Comparison of ENCODE assay signal across 15 cellular contexts in genomic region chr1:32858791-32859190, GRCh38. TPM values are rescaled to one million over a fixed set of nuclear protein-coding genes. Genes with fewer than 3 reads are reported as not detected.
DNase-seq lines count a peak whose midpoint lies in the region; ATAC-seq and TF ChIP-seq lines count a peak whose summit lies in the region.
"Had no signal": no experiment of that assay in that cellular context is flagged by ENCODE, and none has a peak within 500 bp of the region (broad histone marks: within the 10 kb centered on the region; RNA-seq: fewer than 3 reads in every experiment).

No MANE protein-coding gene starts in this region.

- peaks cover 45% of the 10 kb centered on the region for H3K36me3 Mint-ChIP-seq in central memory CD8-positive, alpha-beta T cell (ENCODE audit: insufficient read depth)
- H3K36me3 Mint-ChIP-seq in mesothelial cell of epicardium = peaks cover 38% of the 10 kb centered on the region
- H3K36me3 Mint-ChIP-seq in activated CD4-positive, alpha-beta memory T cell treated with anti-CD3 and anti-CD28 coated beads, Interleukin-2, amount 10 ng/mL, durations not matched to agents 7 days and 5 days (ENCODE audit: low read depth) = peaks cover 64% of the 10 kb centered on the region

- H3K4me1 ChIP-seq in psoas muscle (peaks cover 12% of the 10 kb centered on the region), tibial nerve (peaks cover 0 to 7% (median 0%) of the 10 kb centered on the region in 4 donors)
- H3K4me1 ChIP-seq: BE2C, Caco-2 had no signal

- TF ChIP-seq CTCF in mesothelial cell of epicardium (IDR thresholded peaks at IDR 0.05; ENCODE audit: unreplicated experiment) (no peak), psoas muscle (IDR thresholded peaks at IDR 0.05) (no peak), tibial nerve (IDR thresholded peaks at IDR 0.05) (no peak)

- H3K27me3 ChIP-seq in psoas muscle (ENCODE audit: insufficient read depth in 3 of 3, low read length in 2 of 3) = no peaks in the 10 kb centered on the region
- H3K27me3 ChIP-seq in tibial nerve = no peaks in the 10 kb centered on the region
- H3K27me3 ChIP-seq: BE2C had no signal

- H3K9me3 Mint-ChIP-seq in central memory CD8-positive, alpha-beta T cell = no peaks in the 10 kb centered on the region
- no peaks in the 10 kb centered on the region for H3K9me3 Mint-ChIP-seq in mesothelial cell of epicardium
- no peaks in the 10 kb centered on the region for H3K9me3 Mint-ChIP-seq in activated CD4-positive, alpha-beta memory T cell treated with anti-CD3 and anti-CD28 coated beads, Interleukin-2, amount 10 ng/mL, durations not matched to agents 7 days and 5 days
- H3K9me3 Mint-ChIP-seq: CD4-positive, alpha-beta T cell had no signal

- intact Hi-C loops in psoas muscle (cut with DNase I) = no loop called here

- H3K27ac Mint-ChIP-seq in central memory CD8-positive, alpha-beta T cell (ENCODE audit: low read depth) = peak overlapping the region; percentile 32
- peak overlapping the region; percentile 18 for H3K27ac Mint-ChIP-seq in mesothelial cell of epicardium
- H3K27ac Mint-ChIP-seq in activated CD4-positive, alpha-beta memory T cell treated with anti-CD3 and anti-CD28 coated beads, Interleukin-2, amount 10 ng/mL, durations not matched to agents 7 days and 5 days = no peak overlapping the region
- H3K27ac Mint-ChIP-seq: CD4-positive, alpha-beta T cell had no signal

- POLR2A ChIA-PET in activated CD4-positive, alpha-beta memory T cell treated with anti-CD3 and anti-CD28 coated beads, Interleukin-2, amount 10 ng/mL, durations not matched to agents 7 days and 5 days (lab: Charles Lee) = no interaction called here

- H3K9me3 ChIP-seq in psoas muscle = no peaks in the 10 kb centered on the region
- no peaks in the 10 kb centered on the region for H3K9me3 ChIP-seq in tibial nerve
- H3K9me3 ChIP-seq: BE2C, Caco-2 had no signal

- H3K4me3 Mint-ChIP-seq in central memory CD8-positive, alpha-beta T cell = no peak overlapping the region
- H3K4me3 Mint-ChIP-seq in mesothelial cell of epicardium = no peak overlapping the region
- no peak overlapping the region for H3K4me3 Mint-ChIP-seq in activated CD4-positive, alpha-beta memory T cell treated with anti-CD3 and anti-CD28 coated beads, Interleukin-2, amount 10 ng/mL, durations not matched to agents 7 days and 5 days
- H3K4me3 Mint-ChIP-seq: CD4-positive, alpha-beta T cell had no signal

- CTCF ChIA-PET in activated CD4-positive, alpha-beta memory T cell treated with anti-CD3 and anti-CD28 coated beads, Interleukin-2, amount 10 ng/mL, durations not matched to agents 7 days and 5 days (lab: Charles Lee) = no interaction called here

- no peak for TF ChIP-seq EP300 in tibial nerve (IDR thresholded peaks at IDR 0.05)

- H3K36me3 ChIP-seq in psoas muscle (ENCODE audit: insufficient read depth in 1 of 2, low read depth in 1 of 2) = peaks cover 0 to 72% of the 10 kb centered on the region in 2 donors
- peaks cover 0 to 95% (median 2%) of the 10 kb centered on the region in 3 donors for H3K36me3 ChIP-seq in tibial nerve
- H3K36me3 ChIP-seq: BE2C had no signal

- no peak for DNase-seq in central memory CD8-positive, alpha-beta T cell (ENCODE audit: low spot score in 2 of 2)
- DNase-seq in mesothelial cell of epicardium (ENCODE audit: low spot score in 2 of 2, unreplicated experiment in 2 of 2) (no peak), psoas muscle (no peak), cerebellar cortex (ENCODE audit: low spot score) (no peak), tibial nerve (ENCODE audit: low spot score in 2 of 2) (no peak)
- DNase-seq in activated CD4-positive, alpha-beta memory T cell treated with anti-CD3 and anti-CD28 coated beads, Interleukin-2, amount 10 ng/mL, durations not matched to agents 7 days and 5 days = no peak
- DNase-seq: ACHN; BE2C; C1 segment of cervical spinal cord; Caco-2; CD4-positive, alpha-beta T cell; GM23248; HCEC 1CT had no signal

- TF ChIP-seq POLR2A in tibial nerve (IDR thresholded peaks at IDR 0.05) = no peak

- WGBS in psoas muscle, 3 donors = 89 to 95% (median 91%) methylated on average over 7 of the region's 7 CpGs
- 90 to 93% methylated on average over 7 of the region's 7 CpGs for WGBS in tibial nerve, 2 donors

- no peak for ATAC-seq in central memory CD8-positive, alpha-beta T cell (replicated peaks; ENCODE audit: extremely low read depth, poor library complexity, severe bottlenecking)
- no peak for ATAC-seq in psoas muscle

- peak overlapping the region; percentile 31 for H3K27ac ChIP-seq in psoas muscle
- no peak overlapping the region for H3K27ac ChIP-seq in tibial nerve
- H3K27ac ChIP-seq: GM23248 had no signal

- peaks cover 6% of the 10 kb centered on the region for H3K4me1 Mint-ChIP-seq in central memory CD8-positive, alpha-beta T cell
- peaks cover 9% of the 10 kb centered on the region for H3K4me1 Mint-ChIP-seq in mesothelial cell of epicardium
- H3K4me1 Mint-ChIP-seq in activated CD4-positive, alpha-beta memory T cell treated with anti-CD3 and anti-CD28 coated beads, Interleukin-2, amount 10 ng/mL, durations not matched to agents 7 days and 5 days = no peaks in the 10 kb centered on the region

- H3K27me3 Mint-ChIP-seq in central memory CD8-positive, alpha-beta T cell = no peaks in the 10 kb centered on the region
- H3K27me3 Mint-ChIP-seq in mesothelial cell of epicardium (ENCODE audit: low read depth) = no peaks in the 10 kb centered on the region
- no peaks in the 10 kb centered on the region for H3K27me3 Mint-ChIP-seq in activated CD4-positive, alpha-beta memory T cell treated with anti-CD3 and anti-CD28 coated beads, Interleukin-2, amount 10 ng/mL, durations not matched to agents 7 days and 5 days
- H3K27me3 Mint-ChIP-seq: CD4-positive, alpha-beta T cell had no signal

- no peak overlapping the region for H3K4me3 ChIP-seq in psoas muscle
- no peak overlapping the region for H3K4me3 ChIP-seq in tibial nerve
- H3K4me3 ChIP-seq: GM23248 had no signal

RNA-seq across cellular contexts. Expression of gene FNDC5, which starts 11.9 kb away (rescaled TPM):
- total RNA-seq in mesothelial cell of epicardium = 162 to 165 TPM (median 164 TPM) in 3 replicates
- total RNA-seq in psoas muscle = 100 to 1,000 TPM in 1 of 4 donors, 10 to 100 TPM in 3; 72.8 to 184 (median 86.6) TPM
- polyA plus RNA-seq in psoas muscle = 100 to 1,000 TPM in 1 of 3 donors, 10 to 100 TPM in 2; 73.3 to 176 (median 91.6) TPM
- total RNA-seq in activated CD4-positive, alpha-beta memory T cell treated with anti-CD3 and anti-CD28 coated beads, Interleukin-2, amount 10 ng/mL, durations not matched to agents 7 days and 5 days = not detected
- total RNA-seq in tibial nerve = under 1 TPM in 1 of 4 donors, not detected in 3; 0.21 TPM
- total RNA-seq: CD4-positive, alpha-beta T cell; GM23248; HT-29 had no signal

RNA-seq across cellular contexts. Expression of gene HPCA, which starts 27.5 kb away (rescaled TPM):
- total RNA-seq in mesothelial cell of epicardium = 2.3 to 2.9 TPM (median 2.9 TPM) in 3 replicates
- total RNA-seq in psoas muscle = not detected
- under 1 TPM in 1 of 3 donors, not detected in 2; 0.22 TPM for polyA plus RNA-seq in psoas muscle
- total RNA-seq in activated CD4-positive, alpha-beta memory T cell treated with anti-CD3 and anti-CD28 coated beads, Interleukin-2, amount 10 ng/mL, durations not matched to agents 7 days and 5 days = under 1 TPM; 0.38 to 0.60 TPM
- total RNA-seq in tibial nerve = not detected
- total RNA-seq: Caco-2; CD4-positive, alpha-beta T cell; GM23248; H4 had no signal
- polyA plus RNA-seq: GM23248 had no signal

RNA-seq across cellular contexts. Expression of gene S100PBP, which starts 41.3 kb away (rescaled TPM):
- total RNA-seq in mesothelial cell of epicardium (61.8 to 66.8 TPM (median 62.1 TPM) in 3 replicates), psoas muscle (10 to 100 TPM in 3 of 4 donors, 1 to 10 TPM in 1; 9.7 to 18.1 (median 12.9) TPM), tibial nerve (10 to 100 TPM; 24.0 to 55.5 (median 33.4) TPM)
- 1 to 10 TPM; 3.9 to 7.7 (median 4.5) TPM for polyA plus RNA-seq in psoas muscle
- 10 to 100 TPM; 78.4 to 84.0 TPM for total RNA-seq in activated CD4-positive, alpha-beta memory T cell treated with anti-CD3 and anti-CD28 coated beads, Interleukin-2, amount 10 ng/mL, durations not matched to agents 7 days and 5 days

RNA-seq across cellular contexts. Expression of gene YARS1, which starts 41.6 kb away (rescaled TPM):
- total RNA-seq in mesothelial cell of epicardium (101 to 105 TPM (median 101 TPM) in 3 replicates), psoas muscle (10 to 100 TPM; 36.9 to 90.2 (median 72.4) TPM), tibial nerve (10 to 100 TPM; 29.0 to 80.7 (median 50.2) TPM)
- 100 to 1,000 TPM in 1 of 3 donors, 10 to 100 TPM in 2; 43.0 to 114 (median 90.9) TPM for polyA plus RNA-seq in psoas muscle
- total RNA-seq in activated CD4-positive, alpha-beta memory T cell treated with anti-CD3 and anti-CD28 coated beads, Interleukin-2, amount 10 ng/mL, durations not matched to agents 7 days and 5 days = 100 to 1,000 TPM; 204 to 214 TPM

RNA-seq across cellular contexts. Expression of gene TMEM54, which starts 42.4 kb away (rescaled TPM):
- total RNA-seq in mesothelial cell of epicardium = 46.5 to 49.0 TPM (median 47.7 TPM) in 3 replicates
- total RNA-seq in psoas muscle = 10 to 100 TPM in 1 of 4 donors, 1 to 10 TPM in 3; 4.8 to 11.8 (median 6.1) TPM
- 1 to 10 TPM; 4.7 to 6.3 (median 5.9) TPM for polyA plus RNA-seq in psoas muscle
- total RNA-seq in activated CD4-positive, alpha-beta memory T cell treated with anti-CD3 and anti-CD28 coated beads, Interleukin-2, amount 10 ng/mL, durations not matched to agents 7 days and 5 days = not detected
- total RNA-seq in tibial nerve = 10 to 100 TPM; 13.1 to 41.4 (median 26.3) TPM
- total RNA-seq: CD4-positive, alpha-beta T cell had no signal

Comparison
In these comparisons a context has a peak if more than half of its experiments do, and no peak if none do; other contexts are left out.
1. RNA of gene FNDC5, which starts 11.9 kb away (total RNA-seq): 162 to 165 TPM in mesothelial cell of epicardium and 72.8 to 184 TPM in psoas muscle; 0.21 TPM in tibial nerve and not detected in activated CD4-positive, alpha-beta memory T cell treated with anti-CD3 and anti-CD28 coated beads, Interleukin-2, amount 10 ng/mL, durations not matched to agents 7 days and 5 days; every median in the first group is over 10 times any median in the second.